ENCODE assay signal across 16 cellular contexts in the genomic region with DNA sequence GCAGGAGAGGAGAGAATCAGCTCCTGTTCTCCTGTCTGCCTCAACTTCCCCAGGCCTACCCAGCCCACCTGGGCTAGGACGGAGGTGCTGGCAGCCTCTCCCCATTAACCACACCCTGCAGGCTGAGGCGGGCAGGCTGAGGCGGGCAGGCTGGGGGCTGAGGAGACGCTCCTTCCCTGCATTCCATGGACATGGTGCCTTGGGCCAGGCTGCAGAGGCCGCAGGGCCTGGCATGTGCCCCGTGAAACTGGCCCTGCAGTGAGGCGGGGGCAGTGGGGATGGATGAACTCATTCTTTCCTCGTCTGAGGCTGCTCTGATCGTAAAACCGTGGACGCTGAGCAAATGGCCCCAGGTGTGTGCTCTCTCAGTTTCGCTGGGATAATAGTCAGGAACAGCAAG.
DNase-seq lines count a peak whose midpoint lies in the region; ATAC-seq, FAIRE-seq and TF ChIP-seq lines count a peak whose summit lies in the region.
"Had no signal": no experiment of that assay in that cellular context is flagged by ENCODE, and none has a peak within 500 bp of the region (broad histone marks: within the 10 kb centered on the region; RNA-seq: fewer than 3 reads in every experiment).

No MANE protein-coding gene starts in this region.

- WGBS in A549 (ENCODE audit: missing lambda C conversion rate), result 83% methylated on average over 12 of the region's 12 CpGs

- POLR2A ChIA-PET in A549 (lab: Yijun Ruan, JAX), result interaction anchor here (0.7 kb wide), 1 partner anchor 44 kb away, joined by 3 read pairs; no protein-coding TSS in a partner anchor

- no peak for TF ChIP-seq POLR2A in A549 (IDR thresholded peaks at IDR 0.05; ENCODE audit: low read length)

- FAIRE-seq in A549 (lab: Jason Lieb, UNC), result no peak

- H3K9me2 ChIP-seq in MM.1S (replicated peaks; ENCODE audit: insufficient read depth, low read length), result no peaks in the 10 kb centered on the region

- no peaks in the 10 kb centered on the region for H4K20me1 ChIP-seq in MM.1S (ENCODE audit: insufficient read depth, low read length)

- peak in 1 of 2 experiments; percentile 1; a peak in 3 of 6 replicates for ATAC-seq in A549
- ATAC-seq in esophagus mucosa, result peak; percentile 56
- ATAC-seq in mucosa of descending colon, result peak; percentile 17
- ATAC-seq in GM19452 (IDR thresholded peaks at IDR 0.05; ENCODE audit: unreplicated experiment), result no peak
- ATAC-seq in HG03354 (IDR thresholded peaks at IDR 0.05; ENCODE audit: poor library complexity, severe bottlenecking, unreplicated experiment), result no peak
- ATAC-seq: activated CD8-positive, alpha-beta memory T cell treated with anti-CD3 and anti-CD28 coated beads, Interleukin-2, amount 10 ng/mL, durations not matched to agents 7 days and 5 days had no signal

- no peak for TF ChIP-seq RAD21 in A549 (conservative IDR thresholded peaks at IDR 0.05 in 1 of 2, IDR thresholded peaks at IDR 0.05 in 1 of 2)

- H3K27me3 ChIP-seq in MM.1S (replicated peaks; ENCODE audit: insufficient read depth, low read length), result no peaks in the 10 kb centered on the region
- H3K27me3 ChIP-seq: sigmoid colon, testis had no signal

- TF ChIP-seq EP300 in A549 (IDR thresholded peaks at IDR 0.05), result no peak

- CTCF ChIA-PET in A549 (lab: Yijun Ruan, JAX), result interaction anchor here (0.6 to 11.9 kb wide), 35 partner anchors 8 to 234 kb away, joined by 3 to 202 read pairs (median 6); a partner anchor contains a TSS

- DNase-seq in A549 (ENCODE audit: low read depth in 1 of 2, low spot score in 1 of 2) (no peak), MM.1S (no peak), mucosa of descending colon (no peak), NCI-H1694 (lab: John Stamatoyannopoulos, UW) (no peak), C1 segment of cervical spinal cord (lab: John Stamatoyannopoulos, UW) (no peak)
- DNase-seq: NCI-H1417 treated with DMSO at 0.1 percent for 48 hours, NCI-H2081 treated with DMSO at 0.1 percent for 48 hours had no signal

- H3K27ac ChIP-seq in A549 (peak overlapping the region; percentile 10 to 61; a peak in 5 of 6 replicates), MM.1S (ENCODE audit: low read length) (no peak overlapping the region)
- H3K27ac ChIP-seq: dorsolateral prefrontal cortex, GM23248, prostate gland, sigmoid colon, testis had no signal

- no peaks in the 10 kb centered on the region for H3K79me2 ChIP-seq in MM.1S (ENCODE audit: low read length)

- H3F3A ChIP-seq in MM.1S (ENCODE audit: insufficient read depth, low read length), result no peaks in the 10 kb centered on the region

- H3K4me1 ChIP-seq in A549 (peaks cover 31% of the 10 kb centered on the region), MM.1S (ENCODE audit: low read length) (peaks cover 22% of the 10 kb centered on the region), mucosa of descending colon (ENCODE audit: low read depth) (peaks cover 3% of the 10 kb centered on the region)
- H3K4me1 ChIP-seq: prostate gland, sigmoid colon had no signal

- H3K36me3 ChIP-seq in MM.1S (replicated peaks; ENCODE audit: insufficient read depth, low read length), result no peaks in the 10 kb centered on the region
- H3K36me3 ChIP-seq in mucosa of descending colon (ENCODE audit: low read depth), result no peaks in the 10 kb centered on the region
- H3K36me3 ChIP-seq: prostate gland, sigmoid colon had no signal

- H3K4me2 ChIP-seq in A549, result no peak overlapping the region
- H3K4me2 ChIP-seq in MM.1S (ENCODE audit: low read depth, low read length), result no peak overlapping the region

- no peak for TF ChIP-seq CTCF in A549 (IDR thresholded peaks at IDR 0.05)
- no peak for TF ChIP-seq CTCF in MM.1S (IDR thresholded peaks at IDR 0.05; ENCODE audit: low read length)
- no peak for TF ChIP-seq CTCF in mucosa of descending colon (IDR thresholded peaks at IDR 0.05)

- H3K4me3 ChIP-seq in A549 (no peak overlapping the region), MM.1S (ENCODE audit: low read length) (no peak overlapping the region), mucosa of descending colon (no peak overlapping the region)
- H3K4me3 ChIP-seq: dorsolateral prefrontal cortex, GM23248, prostate gland, sigmoid colon, testis had no signal

- intact Hi-C loops in mucosa of descending colon (cut with DNase I, micrococcal nuclease), result loop anchor here in 1 of 2 donors (10.0 kb wide), 1 partner anchor 89 kb away; a partner anchor contains a TSS

- H3K9ac ChIP-seq in MM.1S (ENCODE audit: low read length), result no peak overlapping the region
- H3K9ac ChIP-seq: GM23248 had no signal

- no peaks in the 10 kb centered on the region for H3K9me3 ChIP-seq in A549
- no peaks in the 10 kb centered on the region for H3K9me3 ChIP-seq in MM.1S (replicated peaks; ENCODE audit: insufficient read depth, low read length)
- no peaks in the 10 kb centered on the region for H3K9me3 ChIP-seq in mucosa of descending colon
- H3K9me3 ChIP-seq: prostate gland, sigmoid colon, testis had no signal

- peak overlapping the region; percentile 61 for H2AFZ ChIP-seq in MM.1S (ENCODE audit: low read length)
- H2AFZ ChIP-seq: GM23248 had no signal

TF ChIP-seq in A549, 52 proteins besides CTCF, POLR2A, EP300 and RAD21:
- TF ChIP-seq HOXB13 (CRISPR knock-in tag; IDR thresholded peaks at IDR 0.05; ENCODE audit: low read depth) (no peak), MYC (IDR thresholded peaks at IDR 0.05; ENCODE audit: borderline replicate concordance, low read length) (no peak), RNF2 (IDR thresholded peaks at IDR 0.05; ENCODE audit: borderline replicate concordance, low read depth) (no peak), GATA3 (IDR thresholded peaks at IDR 0.05; ENCODE audit: borderline replicate concordance) (no peak), EHF (CRISPR knock-in tag; IDR thresholded peaks at IDR 0.05) (no peak), SMC3 (IDR thresholded peaks at IDR 0.05) (no peak)
- TF ChIP-seq, protein P1, sequence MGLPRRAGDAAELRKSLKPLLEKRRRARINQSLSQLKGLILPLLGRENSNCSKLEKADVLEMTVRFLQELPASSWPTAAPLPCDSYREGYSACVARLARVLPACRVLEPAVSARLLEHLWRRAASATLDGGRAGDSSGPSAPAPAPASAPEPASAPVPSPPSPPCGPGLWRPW (IDR thresholded peaks at IDR 0.05), result no peak
- TF ChIP-seq, protein P2, sequence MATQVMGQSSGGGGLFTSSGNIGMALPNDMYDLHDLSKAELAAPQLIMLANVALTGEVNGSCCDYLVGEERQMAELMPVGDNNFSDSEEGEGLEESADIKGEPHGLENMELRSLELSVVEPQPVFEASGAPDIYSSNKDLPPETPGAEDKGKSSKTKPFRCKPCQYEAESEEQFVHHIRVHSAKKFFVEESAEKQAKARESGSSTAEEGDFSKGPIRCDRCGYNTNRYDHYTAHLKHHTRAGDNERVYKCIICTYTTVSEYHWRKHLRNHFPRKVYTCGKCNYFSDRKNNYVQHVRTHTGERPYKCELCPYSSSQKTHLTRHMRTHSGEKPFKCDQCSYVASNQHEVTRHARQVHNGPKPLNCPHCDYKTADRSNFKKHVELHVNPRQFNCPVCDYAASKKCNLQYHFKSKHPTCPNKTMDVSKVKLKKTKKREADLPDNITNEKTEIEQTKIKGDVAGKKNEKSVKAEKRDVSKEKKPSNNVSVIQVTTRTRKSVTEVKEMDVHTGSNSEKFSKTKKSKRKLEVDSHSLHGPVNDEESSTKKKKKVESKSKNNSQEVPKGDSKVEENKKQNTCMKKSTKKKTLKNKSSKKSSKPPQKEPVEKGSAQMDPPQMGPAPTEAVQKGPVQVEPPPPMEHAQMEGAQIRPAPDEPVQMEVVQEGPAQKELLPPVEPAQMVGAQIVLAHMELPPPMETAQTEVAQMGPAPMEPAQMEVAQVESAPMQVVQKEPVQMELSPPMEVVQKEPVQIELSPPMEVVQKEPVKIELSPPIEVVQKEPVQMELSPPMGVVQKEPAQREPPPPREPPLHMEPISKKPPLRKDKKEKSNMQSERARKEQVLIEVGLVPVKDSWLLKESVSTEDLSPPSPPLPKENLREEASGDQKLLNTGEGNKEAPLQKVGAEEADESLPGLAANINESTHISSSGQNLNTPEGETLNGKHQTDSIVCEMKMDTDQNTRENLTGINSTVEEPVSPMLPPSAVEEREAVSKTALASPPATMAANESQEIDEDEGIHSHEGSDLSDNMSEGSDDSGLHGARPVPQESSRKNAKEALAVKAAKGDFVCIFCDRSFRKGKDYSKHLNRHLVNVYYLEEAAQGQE (IDR thresholded peaks at IDR 0.05), result no peak

Comparison
In these comparisons a context has a peak if more than half of its experiments do, and no peak if none do; other contexts are left out.
1. ATAC-seq: peak in esophagus mucosa (single experiment) and mucosa of descending colon (single experiment); none in GM19452 (single experiment) and HG03354 (single experiment).